In genomic region chr10:4346257-4346656, GRCh38 we compare ENCODE assay signal across 2 cellular contexts.
TF ChIP-seq lines count a peak whose summit lies in the region.

No MANE protein-coding gene starts in this region.

TF ChIP-seq in IMR-90, 13 proteins besides CTCF, POLR2A, EP300 and RAD21:
- no peak for TF ChIP-seq NFE2L2 (IDR thresholded peaks at IDR 0.05; ENCODE audit: low read depth, low read length)
- no peak for TF ChIP-seq RFX5 (IDR thresholded peaks at IDR 0.05; ENCODE audit: low read depth, low read length)
- TF ChIP-seq BHLHE40 (IDR thresholded peaks at IDR 0.05; ENCODE audit: low read depth, low read length): no peak
- no peak for TF ChIP-seq CHD1 (IDR thresholded peaks at IDR 0.05; ENCODE audit: low read depth, low read length)
- TF ChIP-seq RCOR1 (IDR thresholded peaks at IDR 0.05; ENCODE audit: insufficient replicate concordance, low read length): no peak
- no peak for TF ChIP-seq USF2 (IDR thresholded peaks at IDR 0.05; ENCODE audit: low read depth, low read length)
- TF ChIP-seq CEBPB (IDR thresholded peaks at IDR 0.05; ENCODE audit: low read depth, low read length): no peak
- TF ChIP-seq SMC3 (IDR thresholded peaks at IDR 0.05; ENCODE audit: low read depth, low read length): no peak
- TF ChIP-seq ELK1 (IDR thresholded peaks at IDR 0.05; ENCODE audit: borderline replicate concordance, low read depth, low read length): no peak
- no peak for TF ChIP-seq MAZ (IDR thresholded peaks at IDR 0.05; ENCODE audit: borderline replicate concordance, low read depth, low read length)
- TF ChIP-seq MXI1 (IDR thresholded peaks at IDR 0.05; ENCODE audit: borderline replicate concordance, low read depth, low read length): no peak
- TF ChIP-seq FOS (IDR thresholded peaks at IDR 0.05; ENCODE audit: low read depth, low read length): no peak
TF ChIP-seq in IMR-90: peak in this region for 0.

TF ChIP-seq in H1, 55 proteins besides CTCF, POLR2A, EP300 and RAD21:
- TF ChIP-seq GTF2F1 (IDR thresholded peaks at IDR 0.05; ENCODE audit: borderline replicate concordance, low read depth, low read length) (no peak), SP4 (IDR thresholded peaks at IDR 0.05; ENCODE audit: low read length) (no peak), MAX (IDR thresholded peaks at IDR 0.05) (no peak), CHD7 (IDR thresholded peaks at IDR 0.05; ENCODE audit: insufficient replicate concordance, low read length) (no peak), NANOG (IDR thresholded peaks at IDR 0.05; ENCODE audit: insufficient read depth, low read depth, low read length, poor library complexity, severe bottlenecking) (no peak), ATF3 (IDR thresholded peaks at IDR 0.05; ENCODE audit: insufficient read depth, low read depth, low read length) (no peak), EGR1 (IDR thresholded peaks at IDR 0.05; ENCODE audit: borderline replicate concordance, low read depth, low read length) (no peak), TAF1 (IDR thresholded peaks at IDR 0.05; ENCODE audit: low read depth, low read length) (no peak), SIX5 (IDR thresholded peaks at IDR 0.05; ENCODE audit: low read depth, low read length) (no peak), KDM4A (IDR thresholded peaks at IDR 0.05; ENCODE audit: low read depth, low read length, severe bottlenecking) (no peak), CEBPB (IDR thresholded peaks at IDR 0.05; ENCODE audit: low read depth, low read length) (no peak), ASH2L (IDR thresholded peaks at IDR 0.05; ENCODE audit: low read length) (no peak), ATF2 (IDR thresholded peaks at IDR 0.05; ENCODE audit: low read length) (no peak), FOSL1 (IDR thresholded peaks at IDR 0.05; ENCODE audit: insufficient read depth, low read depth, low read length) (no peak), JUN (IDR thresholded peaks at IDR 0.05; ENCODE audit: low read depth, low read length) (no peak), TBP (IDR thresholded peaks at IDR 0.05; ENCODE audit: low read depth, low read length) (no peak), BACH1 (IDR thresholded peaks at IDR 0.05; ENCODE audit: low read length) (no peak), BRCA1 (IDR thresholded peaks at IDR 0.05; ENCODE audit: low read depth, low read length) (no peak), SAP30 (IDR thresholded peaks at IDR 0.05; ENCODE audit: insufficient read depth, insufficient replicate concordance, low read length) (no peak)
